9 cellular contexts compared by ENCODE assay signal in the genomic region with DNA sequence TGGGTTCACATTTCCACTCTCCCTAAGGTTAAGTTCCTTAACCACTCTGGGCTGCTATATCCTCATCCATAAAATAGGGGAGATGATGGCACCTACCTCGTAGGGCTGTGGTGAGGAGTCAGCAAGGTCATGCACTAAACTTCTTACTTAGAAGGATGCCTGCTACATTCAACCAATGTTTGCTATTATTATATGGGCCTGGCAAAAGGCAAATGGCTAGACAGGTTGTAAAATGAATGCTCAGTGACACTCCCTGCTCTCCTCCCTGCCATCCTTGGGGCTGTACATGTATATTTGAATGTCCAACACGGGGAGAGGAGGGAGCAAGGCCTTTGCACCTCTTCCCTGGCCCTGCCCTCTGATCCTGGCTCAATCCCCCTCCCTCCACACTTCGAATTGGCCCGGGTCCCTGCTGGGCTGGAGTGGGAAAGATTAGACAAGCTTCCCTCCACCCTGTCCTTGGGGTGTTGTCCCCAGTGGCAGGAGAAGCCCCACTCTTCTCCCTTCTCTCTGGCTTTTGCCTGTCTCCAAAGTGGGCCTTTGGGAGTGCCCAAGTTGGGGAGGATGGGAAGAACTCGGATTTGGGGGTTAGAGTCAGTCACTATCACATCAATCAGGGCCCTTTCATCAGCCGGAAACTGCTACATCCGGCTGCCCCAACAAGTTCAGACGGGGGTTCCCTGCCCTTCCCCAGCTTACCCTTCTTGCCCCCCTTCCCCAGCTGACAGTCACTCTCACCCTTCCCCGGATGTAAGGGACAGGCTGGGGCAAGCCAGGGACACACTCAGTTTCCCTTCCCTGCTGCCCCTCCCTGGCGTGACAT. TPM values are rescaled to one million over a fixed set of nuclear protein-coding genes. Genes with fewer than 3 reads are reported as not detected.
DNase-seq lines count a peak whose midpoint lies in the region; ATAC-seq and TF ChIP-seq lines count a peak whose summit lies in the region.
"Had no signal": no experiment of that assay in that cellular context is flagged by ENCODE, and none has a peak within 500 bp of the region (broad histone marks: within the 10 kb centered on the region; RNA-seq: fewer than 3 reads in every experiment).

No MANE protein-coding gene starts in this region.

- no peak overlapping the region for H3K4me3 ChIP-seq in BLaER1 treated with 17β-estradiol and CSF1 and Interleukin-3, amounts not matched to agents 10 nM and 100 nM
- no peak overlapping the region for H3K4me3 ChIP-seq in GM23338

- no peaks in the 10 kb centered on the region for H3K79me2 ChIP-seq in GM23338 (replicated peaks; ENCODE audit: insufficient read depth)

- H3F3A ChIP-seq in GM23338 (replicated peaks; ENCODE audit: low read depth) = no peaks in the 10 kb centered on the region

- peaks cover 20 to 43% (median 26%) of the 10 kb centered on the region in 10 experiments for H3K4me1 ChIP-seq in BLaER1 treated with 17β-estradiol and CSF1 and Interleukin-3, amounts not matched to agents 10 nM and 100 nM
- H3K4me1 ChIP-seq in GM23338 (ENCODE audit: insufficient read depth) = no peaks in the 10 kb centered on the region

- no peak for ATAC-seq in GM23338
- no peak for ATAC-seq in HG02610 (IDR thresholded peaks at IDR 0.05; ENCODE audit: unreplicated experiment)
- ATAC-seq in GM19463 (IDR thresholded peaks at IDR 0.05; ENCODE audit: unreplicated experiment) = no peak

- TF ChIP-seq CTCF in GM23338 (conservative IDR thresholded peaks at IDR 0.05; ENCODE audit: low read depth in 2 of 2) = no peak

- H3K4me1 Mint-ChIP-seq in GM23338 = peaks cover 12% of the 10 kb centered on the region; the same call in 2 of the 3 replicates

- no peak for TF ChIP-seq POLR2A in erythroblast (IDR thresholded peaks at IDR 0.05; ENCODE audit: low read length)

- peaks cover 18% of the 10 kb centered on the region; the same call in 2 of the 3 replicates for H3K9me3 Mint-ChIP-seq in GM23338

- H3K27ac ChIP-seq in BLaER1 treated with 17β-estradiol and CSF1 and Interleukin-3, amounts not matched to agents 10 nM and 100 nM = peak overlapping the region in 10 of 11 experiments; percentile 19 to 70 (median 54); a peak in 17 of 22 replicates
- no peak overlapping the region for H3K27ac ChIP-seq in GM23338 (ENCODE audit: low read depth)

- no peaks in the 10 kb centered on the region for H3K36me3 Mint-ChIP-seq in GM23338 (ENCODE audit: low read depth)

- H4K20me1 ChIP-seq in BLaER1 treated with 17β-estradiol and CSF1 and Interleukin-3, amounts not matched to agents 10 nM and 100 nM = no peaks in the 10 kb centered on the region
- H4K20me1 ChIP-seq in GM23338 (replicated peaks; ENCODE audit: insufficient read depth) = no peaks in the 10 kb centered on the region

- peak overlapping the region; percentile 80 for H2AFZ ChIP-seq in GM23338

- no peak overlapping the region for H3K4me3 Mint-ChIP-seq in GM23338

- no peaks in the 10 kb centered on the region; a peak in 1 of 22 replicates for H3K36me3 ChIP-seq in BLaER1 treated with 17β-estradiol and CSF1 and Interleukin-3, amounts not matched to agents 10 nM and 100 nM
- peaks cover 6% of the 10 kb centered on the region; the same call in 1 of the 2 replicates for H3K36me3 ChIP-seq in GM23338 (ENCODE audit: insufficient read depth)

- H3K9ac ChIP-seq in BLaER1 treated with 17β-estradiol and CSF1 and Interleukin-3, amounts not matched to agents 10 nM and 100 nM = peak overlapping the region in 6 of 11 experiments; percentile 9 to 46 (median 27); a peak in 5 of 22 replicates

- no peaks in the 10 kb centered on the region for H3K27me3 ChIP-seq in BLaER1 treated with 17β-estradiol and CSF1 and Interleukin-3, amounts not matched to agents 10 nM and 100 nM
- no peaks in the 10 kb centered on the region for H3K27me3 ChIP-seq in GM23338 (ENCODE audit: insufficient read depth)

- peaks cover 23 to 34% (median 30%) of the 10 kb centered on the region in 11 experiments for H3K9me3 ChIP-seq in BLaER1 treated with 17β-estradiol and CSF1 and Interleukin-3, amounts not matched to agents 10 nM and 100 nM (replicated peaks in 1 of 11)

- peak overlapping the region; percentile 3 to 69 (median 57); a peak in 20 of 22 replicates for H3K4me2 ChIP-seq in BLaER1 treated with 17β-estradiol and CSF1 and Interleukin-3, amounts not matched to agents 10 nM and 100 nM
- no peak overlapping the region for H3K4me2 ChIP-seq in GM23338

- no peak overlapping the region for H3K27ac Mint-ChIP-seq in GM23338

- no peaks in the 10 kb centered on the region for H3K9me2 ChIP-seq in GM23338 (ENCODE audit: insufficient read depth)

- DNase-seq in GM23338 (ENCODE audit: low spot score) (no peak), erythroblast (lab: John Stamatoyannopoulos, UW) (peak; percentile 36 to 38), iPS-NIHi7 (ENCODE audit: extremely low spot score) (no peak), KG1 (lab: John Stamatoyannopoulos, UW) (no peak)
- DNase-seq in activated CD4-positive, alpha-beta T cell treated with anti-CD3 and anti-CD28 coated beads for 48 hours = peak; percentile 39
- DNase-seq: amygdala had no signal

- peaks cover 7% of the 10 kb centered on the region for H3K27me3 Mint-ChIP-seq in GM23338 (ENCODE audit: insufficient read depth, low read depth, poor library complexity)

TF ChIP-seq in GM23338, 12 proteins besides CTCF, POLR2A, EP300 and RAD21 (continues in another document):
- TF ChIP-seq ZNF114 (CRISPR knock-in tag; IDR thresholded peaks at IDR 0.05) = no peak
- TF ChIP-seq, protein P1, sequence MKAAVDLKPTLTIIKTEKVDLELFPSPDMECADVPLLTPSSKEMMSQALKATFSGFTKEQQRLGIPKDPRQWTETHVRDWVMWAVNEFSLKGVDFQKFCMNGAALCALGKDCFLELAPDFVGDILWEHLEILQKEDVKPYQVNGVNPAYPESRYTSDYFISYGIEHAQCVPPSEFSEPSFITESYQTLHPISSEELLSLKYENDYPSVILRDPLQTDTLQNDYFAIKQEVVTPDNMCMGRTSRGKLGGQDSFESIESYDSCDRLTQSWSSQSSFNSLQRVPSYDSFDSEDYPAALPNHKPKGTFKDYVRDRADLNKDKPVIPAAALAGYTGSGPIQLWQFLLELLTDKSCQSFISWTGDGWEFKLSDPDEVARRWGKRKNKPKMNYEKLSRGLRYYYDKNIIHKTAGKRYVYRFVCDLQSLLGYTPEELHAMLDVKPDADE (IDR thresholded peaks at IDR 0.05) = no peak
- no peak for TF ChIP-seq EZH2phosphoT487 (IDR thresholded peaks at IDR 0.05; ENCODE audit: unreplicated experiment)

RNA-seq across cellular contexts. Expression of a gene that starts 36.3 kb away (rescaled TPM):
- 55.9 and 61.1 TPM in 2 replicates for total RNA-seq in GM23338 (2014; rRNA removed; shearing (Covaris generic))
- polyA plus RNA-seq in GM23338 (2016; fragmentation: Nextera tagmentation; extraction: Ambion mirVana) = 10.9 and 13.3 TPM in 2 replicates

RNA-seq across cellular contexts. Expression of a gene that starts 46.1 kb away (rescaled TPM):
- total RNA-seq in GM23338 (2014; rRNA removed; shearing (Covaris generic)) = 51.7 and 62.7 TPM in 2 replicates
- 58.6 and 58.9 TPM in 2 replicates for polyA plus RNA-seq in GM23338 (2016; fragmentation: Nextera tagmentation; extraction: Ambion mirVana)

Comparison
In these comparisons a context has a peak if more than half of its experiments do, and no peak if none do; other contexts are left out.
1. DNase-seq: peak in activated CD4-positive, alpha-beta T cell treated with anti-CD3 and anti-CD28 coated beads for 48 hours (single experiment) and erythroblast (2 of 2); none in GM23338 (single experiment), iPS-NIHi7 (single experiment) and KG1 (single experiment).